ENCODE assay signal across 27 cellular contexts in the genomic region with DNA sequence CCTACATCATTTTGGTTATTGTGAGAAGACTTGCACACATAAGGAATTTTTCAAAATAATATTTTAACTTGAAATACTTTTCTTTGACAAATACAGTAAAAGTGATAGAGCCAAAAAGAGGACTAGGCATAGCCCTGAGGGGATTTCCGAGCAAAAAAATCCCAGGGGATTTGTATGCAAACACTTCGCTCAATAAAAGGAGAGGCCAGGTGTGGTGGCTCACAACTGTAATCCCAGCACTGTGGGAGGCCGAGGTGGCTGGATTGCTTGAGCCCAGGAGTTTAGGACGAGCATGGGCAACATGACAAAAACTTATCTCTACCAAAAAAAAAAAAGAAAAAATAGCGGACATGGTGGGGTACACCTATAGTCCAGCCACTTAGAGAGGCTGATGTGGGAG.
"Had no signal": no experiment of that assay in that cellular context is flagged by ENCODE, and none has a peak within 500 bp of the region (broad histone marks: within the 10 kb centered on the region; RNA-seq: fewer than 3 reads in every experiment).

No MANE protein-coding gene starts in this region.

- H3K9me3 ChIP-seq: adrenal gland, body of pancreas, breast epithelium, SJCRH30 had no signal

- H3K36me3 Mint-ChIP-seq: activated naive CD4-positive, alpha-beta T cell treated with anti-CD3 and anti-CD28 coated beads, Interleukin-2, amount 50 U/mL, for 72 hours had no signal

- H3K4me3 ChIP-seq: adrenal gland, body of pancreas, breast epithelium, K562, SJCRH30, SK-N-MC had no signal

- H3K4me1 ChIP-seq: adrenal gland, body of pancreas, breast epithelium, SJCRH30 had no signal

- DNase-seq: activated CD4-positive, alpha-beta T cell treated with anti-CD3 and anti-CD28 coated beads, Interleukin-2, amount 10 ng/mL, durations not matched to agents 7 days and 5 days; activated CD4-positive, alpha-beta T cell treated with anti-CD3 and anti-CD28 coated beads, Interleukin-2, amount 50 U/mL, for 48 hours; activated CD8-positive, alpha-beta T cell treated with anti-CD3 and anti-CD28 coated beads, Interleukin-2, amount 10 ng/mL, durations not matched to agents 7 days and 5 days; activated gamma-delta T cell treated with Interleukin-2 at 50 U/mL for 16 hours; activated naive CD4-positive, alpha-beta T cell treated with anti-CD3 and anti-CD28 coated beads for 36 hours; activated T-cell treated with anti-CD3 and anti-CD28 coated beads, Interleukin-2, amount 50 U/mL, for 24 hours; adrenal gland; body of pancreas; NCI-H1105; NCI-H1436; NCI-H1694; NCI-H1930; NCI-H2107; NCI-H2171; NCI-H510A; NCI-H526; NCI-H774; SHP77; T1000; WERI-Rb-1 had no signal

- H3K36me3 ChIP-seq: adrenal gland, breast epithelium, SJCRH30, WERI-Rb-1 had no signal

- H3K4me1 Mint-ChIP-seq: activated CD4-positive, alpha-beta T cell treated with anti-CD3 and anti-CD28 coated beads, Interleukin-2, amount 10 ng/mL, durations not matched to agents 7 days and 5 days had no signal

- H3K27ac ChIP-seq: adrenal gland, body of pancreas, breast epithelium, SJCRH30, SK-N-MC, WERI-Rb-1 had no signal

- FAIRE-seq: astrocyte, K562 had no signal

- H3K27ac Mint-ChIP-seq: activated CD4-positive, alpha-beta T cell treated with anti-CD3 and anti-CD28 coated beads, Interleukin-2, amount 10 ng/mL, durations not matched to agents 7 days and 5 days; activated CD8-positive, alpha-beta T cell treated with anti-CD3 and anti-CD28 coated beads, Interleukin-2, amount 10 ng/mL, durations not matched to agents 7 days and 5 days; activated naive CD4-positive, alpha-beta T cell treated with anti-CD3 and anti-CD28 coated beads for 36 hours; activated naive CD4-positive, alpha-beta T cell treated with anti-CD3 and anti-CD28 coated beads, Interleukin-2, amount 50 U/mL, for 72 hours; activated T-cell treated with anti-CD3 and anti-CD28 coated beads, Interleukin-2, amount 50 U/mL, for 24 hours; activated T-helper 1 cell treated with anti-CD3 and anti-CD28 coated beads, Interleukin-12 subunit alpha, Interleukin-12 subunit beta, Interleukin-2, Interleukin-4 antibody, amounts not matched to agents 30 ng/mL and 10 ng/mL and 1 ng/mL, durations not matched to agents 14 hours and 24 hours and 36 hours had no signal

- H3K27me3 ChIP-seq: adrenal gland, body of pancreas, breast epithelium, SJCRH30 had no signal

- H3K27me3 Mint-ChIP-seq: activated CD4-positive, alpha-beta T cell treated with anti-CD3 and anti-CD28 coated beads, Interleukin-2, amount 10 ng/mL, durations not matched to agents 7 days and 5 days; activated T-cell treated with anti-CD3 and anti-CD28 coated beads, Interleukin-2, amount 50 U/mL, for 24 hours had no signal

- H3K4me3 Mint-ChIP-seq: activated CD4-positive, alpha-beta T cell treated with anti-CD3 and anti-CD28 coated beads, Interleukin-2, amount 10 ng/mL, durations not matched to agents 7 days and 5 days; activated CD8-positive, alpha-beta T cell treated with anti-CD3 and anti-CD28 coated beads, Interleukin-2, amount 10 ng/mL, durations not matched to agents 7 days and 5 days; activated naive CD4-positive, alpha-beta T cell treated with anti-CD3 and anti-CD28 coated beads for 36 hours; activated T-cell treated with anti-CD3 and anti-CD28 coated beads, Interleukin-2, amount 50 U/mL, for 24 hours; activated T-helper 1 cell treated with anti-CD3 and anti-CD28 coated beads, Interleukin-12 subunit alpha, Interleukin-12 subunit beta, Interleukin-2, Interleukin-4 antibody, amounts not matched to agents 30 ng/mL and 10 ng/mL and 1 ng/mL, durations not matched to agents 14 hours and 24 hours and 36 hours had no signal
